Comparison of ENCODE assay signal across 1 cellular context in the genomic region with DNA sequence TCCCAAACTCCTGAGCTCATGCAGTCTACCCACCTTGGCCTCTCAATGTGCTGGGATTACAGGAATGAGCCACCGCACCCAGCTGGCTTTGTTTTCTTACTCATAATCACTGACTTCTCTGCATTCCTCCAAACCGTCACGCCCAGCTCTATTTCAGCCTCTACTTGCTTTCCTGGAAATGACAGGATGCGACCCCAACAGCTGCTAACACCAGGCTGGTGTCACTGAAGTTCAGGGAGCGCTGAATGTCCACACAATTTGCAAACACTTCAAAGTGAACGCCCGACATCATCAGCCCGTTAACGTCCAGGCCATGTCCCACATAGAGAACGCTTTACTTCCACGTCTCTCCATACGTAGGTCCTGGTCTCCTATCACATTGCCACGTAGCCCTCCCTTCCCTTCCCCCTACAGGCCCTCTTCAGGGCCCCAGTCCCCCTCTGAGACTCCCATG.
TF ChIP-seq lines count a peak whose summit lies in the region.

No MANE protein-coding gene starts in this region.

TF ChIP-seq in HepG2, 621 proteins besides CTCF, POLR2A, EP300 and RAD21 (continued from another document and continues in another):
- TF ChIP-seq, protein P1, sequence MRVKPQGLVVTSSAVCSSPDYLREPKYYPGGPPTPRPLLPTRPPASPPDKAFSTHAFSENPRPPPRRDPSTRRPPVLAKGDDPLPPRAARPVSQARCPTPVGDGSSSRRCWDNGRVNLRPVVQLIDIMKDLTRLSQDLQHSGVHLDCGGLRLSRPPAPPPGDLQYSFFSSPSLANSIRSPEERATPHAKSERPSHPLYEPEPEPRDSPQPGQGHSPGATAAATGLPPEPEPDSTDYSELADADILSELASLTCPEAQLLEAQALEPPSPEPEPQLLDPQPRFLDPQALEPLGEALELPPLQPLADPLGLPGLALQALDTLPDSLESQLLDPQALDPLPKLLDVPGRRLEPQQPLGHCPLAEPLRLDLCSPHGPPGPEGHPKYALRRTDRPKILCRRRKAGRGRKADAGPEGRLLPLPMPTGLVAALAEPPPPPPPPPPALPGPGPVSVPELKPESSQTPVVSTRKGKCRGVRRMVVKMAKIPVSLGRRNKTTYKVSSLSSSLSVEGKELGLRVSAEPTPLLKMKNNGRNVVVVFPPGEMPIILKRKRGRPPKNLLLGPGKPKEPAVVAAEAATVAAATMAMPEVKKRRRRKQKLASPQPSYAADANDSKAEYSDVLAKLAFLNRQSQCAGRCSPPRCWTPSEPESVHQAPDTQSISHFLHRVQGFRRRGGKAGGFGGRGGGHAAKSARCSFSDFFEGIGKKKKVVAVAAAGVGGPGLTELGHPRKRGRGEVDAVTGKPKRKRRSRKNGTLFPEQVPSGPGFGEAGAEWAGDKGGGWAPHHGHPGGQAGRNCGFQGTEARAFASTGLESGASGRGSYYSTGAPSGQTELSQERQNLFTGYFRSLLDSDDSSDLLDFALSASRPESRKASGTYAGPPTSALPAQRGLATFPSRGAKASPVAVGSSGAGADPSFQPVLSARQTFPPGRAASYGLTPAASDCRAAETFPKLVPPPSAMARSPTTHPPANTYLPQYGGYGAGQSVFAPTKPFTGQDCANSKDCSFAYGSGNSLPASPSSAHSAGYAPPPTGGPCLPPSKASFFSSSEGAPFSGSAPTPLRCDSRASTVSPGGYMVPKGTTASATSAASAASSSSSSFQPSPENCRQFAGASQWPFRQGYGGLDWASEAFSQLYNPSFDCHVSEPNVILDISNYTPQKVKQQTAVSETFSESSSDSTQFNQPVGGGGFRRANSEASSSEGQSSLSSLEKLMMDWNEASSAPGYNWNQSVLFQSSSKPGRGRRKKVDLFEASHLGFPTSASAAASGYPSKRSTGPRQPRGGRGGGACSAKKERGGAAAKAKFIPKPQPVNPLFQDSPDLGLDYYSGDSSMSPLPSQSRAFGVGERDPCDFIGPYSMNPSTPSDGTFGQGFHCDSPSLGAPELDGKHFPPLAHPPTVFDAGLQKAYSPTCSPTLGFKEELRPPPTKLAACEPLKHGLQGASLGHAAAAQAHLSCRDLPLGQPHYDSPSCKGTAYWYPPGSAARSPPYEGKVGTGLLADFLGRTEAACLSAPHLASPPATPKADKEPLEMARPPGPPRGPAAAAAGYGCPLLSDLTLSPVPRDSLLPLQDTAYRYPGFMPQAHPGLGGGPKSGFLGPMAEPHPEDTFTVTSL (CRISPR knock-in tag; IDR thresholded peaks at IDR 0.05; ENCODE audit: borderline replicate concordance), result 0 out of 2 replicates have a peak, but pooled peaks have one; percentile 40
- no peak for TF ChIP-seq SNRNP70 (IDR thresholded peaks at IDR 0.05; ENCODE audit: low read depth, low read length)
- no peak for TF ChIP-seq SOX13 (IDR thresholded peaks at IDR 0.05)
- peak in 1 of 2 experiments; percentile 59; a peak in 2 of 4 replicates for TF ChIP-seq SOX13 (CRISPR knock-in tag; conservative IDR thresholded peaks at IDR 0.05 in 1 of 2, IDR thresholded peaks at IDR 0.05 in 1 of 2)
- TF ChIP-seq ZNF331 (CRISPR knock-in tag; IDR thresholded peaks at IDR 0.05), result 0 out of 2 replicates have a peak, but pooled peaks have one; percentile 23
- peak; percentile 57; the same call in 1 of the 2 replicates for TF ChIP-seq RXRA (CRISPR knock-in tag; IDR thresholded peaks at IDR 0.05)
- no peak for TF ChIP-seq MLLT10 (CRISPR knock-in tag; IDR thresholded peaks at IDR 0.05)
- TF ChIP-seq FOXO1 (CRISPR knock-in tag; IDR thresholded peaks at IDR 0.05), result no peak
- TF ChIP-seq FOSL2 (CRISPR knock-in tag; IDR thresholded peaks at IDR 0.05), result peak; percentile 65; the same call in 1 of the 2 replicates
- TF ChIP-seq SALL1 (CRISPR knock-in tag; IDR thresholded peaks at IDR 0.05), result peak; percentile 41; the same call in 1 of the 2 replicates
- TF ChIP-seq, protein P2, sequence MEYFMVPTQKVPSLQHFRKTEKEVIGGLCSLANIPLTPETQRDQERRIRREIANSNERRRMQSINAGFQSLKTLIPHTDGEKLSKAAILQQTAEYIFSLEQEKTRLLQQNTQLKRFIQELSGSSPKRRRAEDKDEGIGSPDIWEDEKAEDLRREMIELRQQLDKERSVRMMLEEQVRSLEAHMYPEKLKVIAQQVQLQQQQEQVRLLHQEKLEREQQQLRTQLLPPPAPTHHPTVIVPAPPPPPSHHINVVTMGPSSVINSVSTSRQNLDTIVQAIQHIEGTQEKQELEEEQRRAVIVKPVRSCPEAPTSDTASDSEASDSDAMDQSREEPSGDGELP (IDR thresholded peaks at IDR 0.05; ENCODE audit: borderline replicate concordance, low read depth), result peak; percentile 92
- no peak for TF ChIP-seq FOXJ3 (CRISPR knock-in tag; IDR thresholded peaks at IDR 0.05; ENCODE audit: borderline replicate concordance)
- TF ChIP-seq SOX6 (IDR thresholded peaks at IDR 0.05), result no peak
- peak; percentile 70 for TF ChIP-seq SOX6 (CRISPR knock-in tag; IDR thresholded peaks at IDR 0.05)
- 0 out of 2 replicates have a peak, but pooled peaks have one; percentile 23 for TF ChIP-seq NCOR1 (IDR thresholded peaks at IDR 0.05; ENCODE audit: borderline replicate concordance, low read length)
- peak; percentile 55; the same call in 1 of the 2 replicates for TF ChIP-seq ZBTB7B (CRISPR knock-in tag; IDR thresholded peaks at IDR 0.05)
- TF ChIP-seq, protein P3, sequence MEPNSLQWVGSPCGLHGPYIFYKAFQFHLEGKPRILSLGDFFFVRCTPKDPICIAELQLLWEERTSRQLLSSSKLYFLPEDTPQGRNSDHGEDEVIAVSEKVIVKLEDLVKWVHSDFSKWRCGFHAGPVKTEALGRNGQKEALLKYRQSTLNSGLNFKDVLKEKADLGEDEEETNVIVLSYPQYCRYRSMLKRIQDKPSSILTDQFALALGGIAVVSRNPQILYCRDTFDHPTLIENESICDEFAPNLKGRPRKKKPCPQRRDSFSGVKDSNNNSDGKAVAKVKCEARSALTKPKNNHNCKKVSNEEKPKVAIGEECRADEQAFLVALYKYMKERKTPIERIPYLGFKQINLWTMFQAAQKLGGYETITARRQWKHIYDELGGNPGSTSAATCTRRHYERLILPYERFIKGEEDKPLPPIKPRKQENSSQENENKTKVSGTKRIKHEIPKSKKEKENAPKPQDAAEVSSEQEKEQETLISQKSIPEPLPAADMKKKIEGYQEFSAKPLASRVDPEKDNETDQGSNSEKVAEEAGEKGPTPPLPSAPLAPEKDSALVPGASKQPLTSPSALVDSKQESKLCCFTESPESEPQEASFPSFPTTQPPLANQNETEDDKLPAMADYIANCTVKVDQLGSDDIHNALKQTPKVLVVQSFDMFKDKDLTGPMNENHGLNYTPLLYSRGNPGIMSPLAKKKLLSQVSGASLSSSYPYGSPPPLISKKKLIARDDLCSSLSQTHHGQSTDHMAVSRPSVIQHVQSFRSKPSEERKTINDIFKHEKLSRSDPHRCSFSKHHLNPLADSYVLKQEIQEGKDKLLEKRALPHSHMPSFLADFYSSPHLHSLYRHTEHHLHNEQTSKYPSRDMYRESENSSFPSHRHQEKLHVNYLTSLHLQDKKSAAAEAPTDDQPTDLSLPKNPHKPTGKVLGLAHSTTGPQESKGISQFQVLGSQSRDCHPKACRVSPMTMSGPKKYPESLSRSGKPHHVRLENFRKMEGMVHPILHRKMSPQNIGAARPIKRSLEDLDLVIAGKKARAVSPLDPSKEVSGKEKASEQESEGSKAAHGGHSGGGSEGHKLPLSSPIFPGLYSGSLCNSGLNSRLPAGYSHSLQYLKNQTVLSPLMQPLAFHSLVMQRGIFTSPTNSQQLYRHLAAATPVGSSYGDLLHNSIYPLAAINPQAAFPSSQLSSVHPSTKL (CRISPR knock-in tag; IDR thresholded peaks at IDR 0.05), result peak; percentile 78
- TF ChIP-seq TBX2 (CRISPR knock-in tag; IDR thresholded peaks at IDR 0.05; ENCODE audit: borderline replicate concordance), result peak; percentile 53; the same call in 1 of the 2 replicates
- TF ChIP-seq CREM (IDR thresholded peaks at IDR 0.05), result peak; percentile 39; the same call in 1 of the 2 replicates
- no peak for TF ChIP-seq CREM (CRISPR knock-in tag; IDR thresholded peaks at IDR 0.05)
- peak; percentile 76 for TF ChIP-seq TCF7 (IDR thresholded peaks at IDR 0.05; ENCODE audit: low read depth)
- TF ChIP-seq, protein P4, sequence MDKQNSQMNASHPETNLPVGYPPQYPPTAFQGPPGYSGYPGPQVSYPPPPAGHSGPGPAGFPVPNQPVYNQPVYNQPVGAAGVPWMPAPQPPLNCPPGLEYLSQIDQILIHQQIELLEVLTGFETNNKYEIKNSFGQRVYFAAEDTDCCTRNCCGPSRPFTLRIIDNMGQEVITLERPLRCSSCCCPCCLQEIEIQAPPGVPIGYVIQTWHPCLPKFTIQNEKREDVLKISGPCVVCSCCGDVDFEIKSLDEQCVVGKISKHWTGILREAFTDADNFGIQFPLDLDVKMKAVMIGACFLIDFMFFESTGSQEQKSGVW (CRISPR knock-in tag; IDR thresholded peaks at IDR 0.05; ENCODE audit: borderline replicate concordance), result no peak
- TF ChIP-seq FOXA3 (CRISPR knock-in tag; IDR thresholded peaks at IDR 0.05), result peak; percentile 25; the same call in 1 of the 2 replicates
- TF ChIP-seq ZBTB3 (CRISPR knock-in tag; IDR thresholded peaks at IDR 0.05; ENCODE audit: borderline replicate concordance, low read depth), result no peak
- TF ChIP-seq SAP130 (CRISPR knock-in tag; IDR thresholded peaks at IDR 0.05; ENCODE audit: low read depth), result peak; percentile 62
- TF ChIP-seq ATF1 (CRISPR knock-in tag; IDR thresholded peaks at IDR 0.05), result peak; percentile 71
- TF ChIP-seq NR2F6 (IDR thresholded peaks at IDR 0.05), result peak; percentile 50
- TF ChIP-seq NR2F6 (CRISPR knock-in tag; IDR thresholded peaks at IDR 0.05), result peak; percentile 73
- TF ChIP-seq, protein P5, sequence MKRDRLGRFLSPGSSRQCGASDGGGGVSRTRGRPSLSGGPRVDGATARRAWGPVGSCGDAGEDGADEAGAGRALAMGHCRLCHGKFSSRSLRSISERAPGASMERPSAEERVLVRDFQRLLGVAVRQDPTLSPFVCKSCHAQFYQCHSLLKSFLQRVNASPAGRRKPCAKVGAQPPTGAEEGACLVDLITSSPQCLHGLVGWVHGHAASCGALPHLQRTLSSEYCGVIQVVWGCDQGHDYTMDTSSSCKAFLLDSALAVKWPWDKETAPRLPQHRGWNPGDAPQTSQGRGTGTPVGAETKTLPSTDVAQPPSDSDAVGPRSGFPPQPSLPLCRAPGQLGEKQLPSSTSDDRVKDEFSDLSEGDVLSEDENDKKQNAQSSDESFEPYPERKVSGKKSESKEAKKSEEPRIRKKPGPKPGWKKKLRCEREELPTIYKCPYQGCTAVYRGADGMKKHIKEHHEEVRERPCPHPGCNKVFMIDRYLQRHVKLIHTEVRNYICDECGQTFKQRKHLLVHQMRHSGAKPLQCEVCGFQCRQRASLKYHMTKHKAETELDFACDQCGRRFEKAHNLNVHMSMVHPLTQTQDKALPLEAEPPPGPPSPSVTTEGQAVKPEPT (CRISPR knock-in tag; IDR thresholded peaks at IDR 0.05; ENCODE audit: low read depth), result no peak
- peak; percentile 77 for TF ChIP-seq RARA (CRISPR knock-in tag; IDR thresholded peaks at IDR 0.05)
- TF ChIP-seq ZNF292 (CRISPR knock-in tag; IDR thresholded peaks at IDR 0.05; ENCODE audit: borderline replicate concordance, low read depth), result peak; percentile 59; the same call in 1 of the 2 replicates
- TF ChIP-seq, protein P6, sequence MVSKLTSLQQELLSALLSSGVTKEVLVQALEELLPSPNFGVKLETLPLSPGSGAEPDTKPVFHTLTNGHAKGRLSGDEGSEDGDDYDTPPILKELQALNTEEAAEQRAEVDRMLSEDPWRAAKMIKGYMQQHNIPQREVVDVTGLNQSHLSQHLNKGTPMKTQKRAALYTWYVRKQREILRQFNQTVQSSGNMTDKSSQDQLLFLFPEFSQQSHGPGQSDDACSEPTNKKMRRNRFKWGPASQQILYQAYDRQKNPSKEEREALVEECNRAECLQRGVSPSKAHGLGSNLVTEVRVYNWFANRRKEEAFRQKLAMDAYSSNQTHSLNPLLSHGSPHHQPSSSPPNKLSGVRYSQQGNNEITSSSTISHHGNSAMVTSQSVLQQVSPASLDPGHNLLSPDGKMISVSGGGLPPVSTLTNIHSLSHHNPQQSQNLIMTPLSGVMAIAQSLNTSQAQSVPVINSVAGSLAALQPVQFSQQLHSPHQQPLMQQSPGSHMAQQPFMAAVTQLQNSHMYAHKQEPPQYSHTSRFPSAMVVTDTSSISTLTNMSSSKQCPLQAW (CRISPR knock-in tag; IDR thresholded peaks at IDR 0.05), result 0 out of 2 replicates have a peak, but pooled peaks have one; percentile 33
- TF ChIP-seq ETV5 (CRISPR knock-in tag; IDR thresholded peaks at IDR 0.05; ENCODE audit: borderline replicate concordance), result peak; percentile 23; the same call in 1 of the 2 replicates
- TF ChIP-seq, protein P7, sequence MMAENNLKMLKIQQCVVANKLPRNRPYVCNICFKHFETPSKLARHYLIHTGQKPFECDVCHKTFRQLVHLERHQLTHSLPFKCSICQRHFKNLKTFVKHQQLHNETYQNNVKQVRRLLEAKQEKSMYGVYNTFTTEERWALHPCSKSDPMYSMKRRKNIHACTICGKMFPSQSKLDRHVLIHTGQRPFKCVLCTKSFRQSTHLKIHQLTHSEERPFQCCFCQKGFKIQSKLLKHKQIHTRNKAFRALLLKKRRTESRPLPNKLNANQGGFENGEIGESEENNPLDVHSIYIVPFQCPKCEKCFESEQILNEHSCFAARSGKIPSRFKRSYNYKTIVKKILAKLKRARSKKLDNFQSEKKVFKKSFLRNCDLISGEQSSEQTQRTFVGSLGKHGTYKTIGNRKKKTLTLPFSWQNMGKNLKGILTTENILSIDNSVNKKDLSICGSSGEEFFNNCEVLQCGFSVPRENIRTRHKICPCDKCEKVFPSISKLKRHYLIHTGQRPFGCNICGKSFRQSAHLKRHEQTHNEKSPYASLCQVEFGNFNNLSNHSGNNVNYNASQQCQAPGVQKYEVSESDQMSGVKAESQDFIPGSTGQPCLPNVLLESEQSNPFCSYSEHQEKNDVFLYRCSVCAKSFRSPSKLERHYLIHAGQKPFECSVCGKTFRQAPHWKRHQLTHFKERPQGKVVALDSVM (CRISPR knock-in tag; IDR thresholded peaks at IDR 0.05), result peak; percentile 64
- no peak for TF ChIP-seq SCMH1 (CRISPR knock-in tag; IDR thresholded peaks at IDR 0.05; ENCODE audit: borderline replicate concordance)
- TF ChIP-seq HDAC1 (CRISPR knock-in tag; IDR thresholded peaks at IDR 0.05), result 0 out of 2 replicates have a peak, but pooled peaks have one; percentile 42
- TF ChIP-seq CREB1 (IDR thresholded peaks at IDR 0.05), result peak; percentile 10; the same call in 1 of the 2 replicates
- TF ChIP-seq CREB1 (CRISPR knock-in tag; IDR thresholded peaks at IDR 0.05), result peak; percentile 76
- no peak for TF ChIP-seq NFE2L1 (CRISPR knock-in tag; IDR thresholded peaks at IDR 0.05; ENCODE audit: borderline replicate concordance)
- 0 out of 2 replicates have a peak, but pooled peaks have one; percentile 46 for TF ChIP-seq HDAC2 (CRISPR knock-in tag; IDR thresholded peaks at IDR 0.05)
- TF ChIP-seq TGIF2 (CRISPR knock-in tag; IDR thresholded peaks at IDR 0.05), result peak; percentile 61; the same call in 1 of the 2 replicates
- TF ChIP-seq, protein P8, sequence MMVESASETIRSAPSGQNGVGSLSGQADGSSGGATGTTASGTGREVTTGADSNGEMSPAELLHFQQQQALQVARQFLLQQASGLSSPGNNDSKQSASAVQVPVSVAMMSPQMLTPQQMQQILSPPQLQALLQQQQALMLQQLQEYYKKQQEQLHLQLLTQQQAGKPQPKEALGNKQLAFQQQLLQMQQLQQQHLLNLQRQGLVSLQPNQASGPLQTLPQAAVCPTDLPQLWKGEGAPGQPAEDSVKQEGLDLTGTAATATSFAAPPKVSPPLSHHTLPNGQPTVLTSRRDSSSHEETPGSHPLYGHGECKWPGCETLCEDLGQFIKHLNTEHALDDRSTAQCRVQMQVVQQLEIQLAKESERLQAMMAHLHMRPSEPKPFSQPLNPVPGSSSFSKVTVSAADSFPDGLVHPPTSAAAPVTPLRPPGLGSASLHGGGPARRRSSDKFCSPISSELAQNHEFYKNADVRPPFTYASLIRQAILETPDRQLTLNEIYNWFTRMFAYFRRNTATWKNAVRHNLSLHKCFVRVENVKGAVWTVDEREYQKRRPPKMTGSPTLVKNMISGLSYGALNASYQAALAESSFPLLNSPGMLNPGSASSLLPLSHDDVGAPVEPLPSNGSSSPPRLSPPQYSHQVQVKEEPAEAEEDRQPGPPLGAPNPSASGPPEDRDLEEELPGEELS (CRISPR knock-in tag; IDR thresholded peaks at IDR 0.05), result peak; percentile 34; the same call in 1 of the 2 replicates
